In the genomic region with DNA sequence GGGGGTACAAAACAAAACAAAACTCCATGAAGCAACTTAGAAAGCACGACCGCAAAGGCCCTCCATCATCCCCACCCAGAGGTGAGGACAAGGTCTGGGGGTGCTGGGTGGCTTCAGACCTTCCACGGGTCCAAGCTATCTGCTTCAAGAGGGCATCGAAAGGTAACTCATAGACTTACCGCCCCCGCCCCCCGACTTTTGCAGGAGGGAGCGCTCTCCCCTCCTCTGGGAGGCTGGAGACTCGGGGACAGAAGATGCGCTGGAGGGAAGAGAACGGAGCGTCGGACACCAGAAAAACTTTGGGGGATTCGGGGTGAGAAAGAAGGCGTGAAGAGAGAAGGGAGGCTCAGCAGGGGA, we compare ENCODE assay signal across 8 cellular contexts. TPM values are rescaled to one million over a fixed set of nuclear protein-coding genes. Genes with fewer than 3 reads are reported as not detected.
A peak's percentile ranks its signal among the peaks of the same experiment; 100 is the strongest.
DNase-seq lines count a peak whose midpoint lies in the region; ATAC-seq and TF ChIP-seq lines count a peak whose summit lies in the region.

No MANE protein-coding gene starts in this region.

- intact Hi-C loops in heart left ventricle (cut with DNase I), result loop anchor here in 9 of 10 donors (2.0 to 10.0 kb wide), 3 partner anchors 55 to 59 kb away; no protein-coding TSS in a partner anchor

- no peak for TF ChIP-seq CTCF in heart left ventricle (IDR thresholded peaks at IDR 0.05)

- H3K9me3 ChIP-seq in heart left ventricle, result peaks cover 0 to 5% (median 0%) of the 10 kb centered on the region in 12 donors

- H3K4me3 Mint-ChIP-seq in activated CD8-positive, alpha-beta T cell treated with anti-CD3 and anti-CD28 coated beads, Interleukin-2, amount 10 ng/mL, durations not matched to agents 7 days and 5 days, result peak overlapping the region; percentile 76

- peak; percentile 48 for ATAC-seq in activated CD8-positive, alpha-beta T cell treated with anti-CD3 and anti-CD28 coated beads, Interleukin-2, amount 10 ng/mL, durations not matched to agents 7 days and 5 days
- no peak for ATAC-seq in heart left ventricle
- ATAC-seq in GM21360 (IDR thresholded peaks at IDR 0.05; ENCODE audit: unreplicated experiment), result no peak

- H3K27me3 Mint-ChIP-seq in activated CD8-positive, alpha-beta T cell treated with anti-CD3 and anti-CD28 coated beads, Interleukin-2, amount 10 ng/mL, durations not matched to agents 7 days and 5 days (ENCODE audit: low read depth), result peaks cover 4% of the 10 kb centered on the region

- no peaks in the 10 kb centered on the region for H3K9me3 Mint-ChIP-seq in activated CD8-positive, alpha-beta T cell treated with anti-CD3 and anti-CD28 coated beads, Interleukin-2, amount 10 ng/mL, durations not matched to agents 7 days and 5 days (ENCODE audit: insufficient read depth)

- POLR2A ChIA-PET in activated CD8-positive, alpha-beta T cell treated with anti-CD3 and anti-CD28 coated beads, Interleukin-2, amount 10 ng/mL, durations not matched to agents 7 days and 5 days (lab: Charles Lee), result no interaction called here
- POLR2A ChIA-PET in HEK293T (lab: Yijun Ruan, JAX), result no interaction called here

- H3K27ac ChIP-seq in heart left ventricle (peak overlapping the region in 9 of 12 donors; percentile 66 to 96 (median 83)), skin epidermis (peak overlapping the region in 14 of 21 experiments; percentile 61 to 95 (median 84))

- CTCF ChIA-PET in activated CD8-positive, alpha-beta T cell treated with anti-CD3 and anti-CD28 coated beads, Interleukin-2, amount 10 ng/mL, durations not matched to agents 7 days and 5 days (lab: Charles Lee), result no interaction called here
- CTCF ChIA-PET in HEK293T (lab: Yijun Ruan, JAX), result no interaction called here

- peak; percentile 60 for DNase-seq in activated CD8-positive, alpha-beta memory T cell treated with anti-CD3 and anti-CD28 coated beads for 24 hours
- DNase-seq in activated CD8-positive, alpha-beta memory T cell treated with anti-CD3 and anti-CD28 coated beads, Interleukin-2, amount 50 U/mL, for 4 hours, result no peak
- DNase-seq in activated CD8-positive, alpha-beta T cell treated with anti-CD3 and anti-CD28 coated beads, Interleukin-2, amount 10 ng/mL, durations not matched to agents 7 days and 5 days, result no peak
- DNase-seq in heart left ventricle, result peak in 1 of 5 donors; percentile 20
- DNase-seq in HEK293T (ENCODE audit: extremely low spot score), result no peak
- no peak for DNase-seq in stimulated activated CD4-positive, alpha-beta T cell treated with anti-CD3 and anti-CD28 coated beads, Interleukin-1b, Interleukin-23, amount 100 ng/mL, for 48 hours

- peaks cover 18% of the 10 kb centered on the region for H3K36me3 Mint-ChIP-seq in activated CD8-positive, alpha-beta T cell treated with anti-CD3 and anti-CD28 coated beads, Interleukin-2, amount 10 ng/mL, durations not matched to agents 7 days and 5 days (ENCODE audit: low read depth)

- no peaks in the 10 kb centered on the region for H3K36me3 ChIP-seq in heart left ventricle

- H3K4me1 Mint-ChIP-seq in activated CD8-positive, alpha-beta T cell treated with anti-CD3 and anti-CD28 coated beads, Interleukin-2, amount 10 ng/mL, durations not matched to agents 7 days and 5 days (ENCODE audit: low read depth), result peaks cover 5% of the 10 kb centered on the region

- 2 to 4% (median 4%) methylated on average over 12 to 15 of the region's 15 CpGs for WGBS in heart left ventricle, 4 donors

- no peak for TF ChIP-seq POLR2A in heart left ventricle (IDR thresholded peaks at IDR 0.05)

- H3K4me3 ChIP-seq in heart left ventricle (peak overlapping the region; percentile 58 to 98 (median 83)), skin epidermis (peak overlapping the region; percentile 46 to 77 (median 55))

- H3K27me3 ChIP-seq in heart left ventricle, result no peaks in the 10 kb centered on the region

- no peak overlapping the region for H3K27ac Mint-ChIP-seq in activated CD8-positive, alpha-beta T cell treated with anti-CD3 and anti-CD28 coated beads, Interleukin-2, amount 10 ng/mL, durations not matched to agents 7 days and 5 days

- peaks cover 0 to 48% (median 26%) of the 10 kb centered on the region in 12 donors for H3K4me1 ChIP-seq in heart left ventricle

TF ChIP-seq in HEK293T, 16 proteins besides CTCF, POLR2A, EP300 and RAD21:
- no peak for TF ChIP-seq HDGF (IDR thresholded peaks at IDR 0.05; ENCODE audit: borderline replicate concordance)
- TF ChIP-seq LEF1 (IDR thresholded peaks at IDR 0.05; ENCODE audit: borderline replicate concordance), result no peak
- TF ChIP-seq NFRKB (IDR thresholded peaks at IDR 0.05), result no peak
- TF ChIP-seq SUZ12 (IDR thresholded peaks at IDR 0.05), result no peak
- no peak for TF ChIP-seq TARDBP (IDR thresholded peaks at IDR 0.05)
- TF ChIP-seq CTBP1 (IDR thresholded peaks at IDR 0.05; ENCODE audit: borderline replicate concordance), result no peak
- TF ChIP-seq FOXM1 (IDR thresholded peaks at IDR 0.05; ENCODE audit: borderline replicate concordance), result no peak
- TF ChIP-seq L3MBTL2 (conservative IDR thresholded peaks at IDR 0.05), result no peak
- no peak for TF ChIP-seq BHLHE40 (IDR thresholded peaks at IDR 0.05; ENCODE audit: borderline replicate concordance)
- no peak for TF ChIP-seq FOXA1 (IDR thresholded peaks at IDR 0.05)
- no peak for TF ChIP-seq FOXK2 (IDR thresholded peaks at IDR 0.05)
- TF ChIP-seq SP1 (IDR thresholded peaks at IDR 0.05), result no peak
- no peak for TF ChIP-seq ZNF384 (IDR thresholded peaks at IDR 0.05)
- TF ChIP-seq, protein P1, sequence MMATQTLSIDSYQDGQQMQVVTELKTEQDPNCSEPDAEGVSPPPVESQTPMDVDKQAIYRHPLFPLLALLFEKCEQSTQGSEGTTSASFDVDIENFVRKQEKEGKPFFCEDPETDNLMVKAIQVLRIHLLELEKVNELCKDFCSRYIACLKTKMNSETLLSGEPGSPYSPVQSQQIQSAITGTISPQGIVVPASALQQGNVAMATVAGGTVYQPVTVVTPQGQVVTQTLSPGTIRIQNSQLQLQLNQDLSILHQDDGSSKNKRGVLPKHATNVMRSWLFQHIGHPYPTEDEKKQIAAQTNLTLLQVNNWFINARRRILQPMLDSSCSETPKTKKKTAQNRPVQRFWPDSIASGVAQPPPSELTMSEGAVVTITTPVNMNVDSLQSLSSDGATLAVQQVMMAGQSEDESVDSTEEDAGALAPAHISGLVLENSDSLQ (IDR thresholded peaks at IDR 0.05), result no peak
- no peak for TF ChIP-seq ARNT (IDR thresholded peaks at IDR 0.05)
- no peak for TF ChIP-seq ELF4 (IDR thresholded peaks at IDR 0.05)
TF ChIP-seq in HEK293T: peak in this region for 0.

RNA-seq across cellular contexts. Expression of a gene that starts 0.3 kb away (rescaled TPM):
- 1 to 10 TPM; 1.6 to 1.9 TPM for total RNA-seq in activated CD8-positive, alpha-beta T cell treated with anti-CD3 and anti-CD28 coated beads, Interleukin-2, amount 10 ng/mL, durations not matched to agents 7 days and 5 days
- total RNA-seq in heart left ventricle, result 1 to 10 TPM; 2.8 to 8.6 (median 4.6) TPM
- 1 to 10 TPM; 2.6 TPM for polyA plus RNA-seq in heart left ventricle
